In the genomic region with DNA sequence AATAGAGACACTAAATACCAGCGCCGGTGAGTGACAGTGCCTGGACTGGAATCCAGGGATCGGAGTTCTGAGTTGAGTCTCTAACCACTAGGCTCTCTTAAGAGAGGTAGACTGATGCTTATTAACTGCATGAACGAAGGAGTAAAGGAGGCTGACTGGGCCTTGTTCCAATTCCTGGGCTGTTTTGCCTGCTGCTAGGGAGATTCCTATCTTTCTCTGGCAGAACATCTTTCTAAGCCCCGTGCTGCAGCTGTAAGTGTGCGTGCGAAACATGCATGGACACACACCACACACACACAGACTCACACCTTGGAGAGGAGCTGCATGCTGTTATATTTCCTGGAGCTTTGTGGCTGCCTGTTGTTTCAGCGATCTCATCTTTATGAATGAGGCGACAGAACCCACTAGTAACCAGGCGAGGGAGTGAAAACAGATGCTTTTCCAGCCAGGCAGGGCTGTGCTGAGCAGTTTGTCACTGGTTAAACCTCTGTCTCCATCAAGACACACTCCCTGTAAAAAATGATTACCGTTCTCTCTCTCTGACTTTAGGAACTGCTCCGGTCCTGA, we compare ENCODE assay signal across 8 cellular contexts.
DNase-seq lines count a peak whose midpoint lies in the region; ATAC-seq and TF ChIP-seq lines count a peak whose summit lies in the region.

No MANE protein-coding gene starts in this region.

- DNase-seq in NCI-H82 (lab: John Stamatoyannopoulos, UW) (peak; percentile 14), NCI-H82 treated with DMSO at 0.1 percent for 48 hours (lab: John Stamatoyannopoulos, UW; ENCODE audit: unreplicated experiment) (no peak), NCI-H524 (lab: John Stamatoyannopoulos, UW) (no peak), SHP77 (lab: John Stamatoyannopoulos, UW) (no peak)

- H3K4me1 Mint-ChIP-seq in brain, result peaks cover 65% of the 10 kb centered on the region

- H3K9me3 ChIP-seq in OCI-LY3 (ENCODE audit: insufficient read depth, low read length) (no peaks in the 10 kb centered on the region), muscle layer of duodenum (ENCODE audit: control insufficient read depth in 1 of 2, low read length in 2 of 2) (no peaks in the 10 kb centered on the region)

- H3K27ac ChIP-seq in OCI-LY3 (ENCODE audit: low read length) (peak overlapping the region; percentile 57), muscle layer of duodenum (ENCODE audit: low read length) (peak overlapping the region; percentile 68)

- peak overlapping the region; percentile 88 to 97 (median 94) for H3K27ac Mint-ChIP-seq in brain

- TF ChIP-seq CTCF in OCI-LY3 (IDR thresholded peaks at IDR 0.05; ENCODE audit: low read depth, low read length) (no peak), brain (conservative IDR thresholded peaks at IDR 0.05) (no peak)

- H3K27me3 Mint-ChIP-seq in brain, result no peaks in the 10 kb centered on the region

- H3K4me3 ChIP-seq in OCI-LY3 (ENCODE audit: low read length) (peak overlapping the region; percentile 3; the same call in 1 of the 2 replicates), muscle layer of duodenum (ENCODE audit: low read depth in 1 of 2, low read length in 2 of 2) (no peak overlapping the region)

- ATAC-seq in HG02798 (IDR thresholded peaks at IDR 0.05; ENCODE audit: poor library complexity, unreplicated experiment), result peak; percentile 43

- peaks cover 25% of the 10 kb centered on the region for H3K4me1 ChIP-seq in OCI-LY3 (ENCODE audit: low read length)
- H3K4me1 ChIP-seq in muscle layer of duodenum (ENCODE audit: control insufficient read depth in 1 of 2, insufficient read depth in 2 of 2, low read length in 2 of 2), result peaks cover 0 to 8% of the 10 kb centered on the region in 2 donors

- H3K79me2 ChIP-seq in OCI-LY3 (ENCODE audit: low read length), result no peaks in the 10 kb centered on the region

- H3K27me3 ChIP-seq in OCI-LY3 (ENCODE audit: low read depth, low read length), result no peaks in the 10 kb centered on the region
- no peaks in the 10 kb centered on the region for H3K27me3 ChIP-seq in muscle layer of duodenum (ENCODE audit: low read depth, low read length)

- no peaks in the 10 kb centered on the region for H3K36me3 Mint-ChIP-seq in brain

- peak overlapping the region; percentile 54 for H3K4me2 ChIP-seq in OCI-LY3 (ENCODE audit: low read length)

- H4K20me1 ChIP-seq in OCI-LY3 (ENCODE audit: insufficient read depth, low read length), result no peaks in the 10 kb centered on the region

- H3K36me3 ChIP-seq in OCI-LY3 (replicated peaks; ENCODE audit: low read depth, low read length), result no peaks in the 10 kb centered on the region
- no peaks in the 10 kb centered on the region for H3K36me3 ChIP-seq in muscle layer of duodenum (ENCODE audit: control insufficient read depth in 1 of 2, insufficient read depth in 2 of 2, low read length in 2 of 2)

- H3K4me3 Mint-ChIP-seq in brain, result peak overlapping the region; percentile 5 to 63 (median 30)

- peak overlapping the region; percentile 81 for H2AFZ ChIP-seq in OCI-LY3 (ENCODE audit: low read depth, low read length)

- H3K9ac ChIP-seq in OCI-LY3 (ENCODE audit: low read length), result peak overlapping the region; percentile 32; the same call in 1 of the 2 replicates

- H3K9me3 Mint-ChIP-seq in brain, result no peaks in the 10 kb centered on the region
